ENCODE assay signal across 10 cellular contexts in the genomic region with DNA sequence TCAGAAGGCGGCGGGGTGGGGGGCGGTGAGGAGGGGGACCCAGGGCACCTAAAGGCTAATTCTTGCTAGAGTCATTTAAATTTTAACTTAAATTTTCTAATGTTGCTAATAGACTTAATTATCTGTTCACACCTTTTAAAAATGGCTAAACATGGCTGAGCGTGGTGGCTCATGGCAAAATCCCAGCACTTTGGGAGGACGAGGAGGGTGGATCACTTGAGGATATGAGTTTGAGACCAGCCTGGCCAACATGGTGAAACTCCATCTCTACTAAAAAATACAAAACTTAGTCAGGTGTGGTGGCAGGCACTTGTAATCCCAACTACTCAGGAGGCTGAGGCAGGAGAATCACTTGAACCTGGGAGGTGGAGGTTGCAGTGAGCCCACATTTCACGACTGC. TPM values are rescaled to one million over a fixed set of nuclear protein-coding genes. Genes with fewer than 3 reads are reported as not detected.
"Had no signal": no experiment of that assay in that cellular context is flagged by ENCODE, and none has a peak within 500 bp of the region (broad histone marks: within the 10 kb centered on the region; RNA-seq: fewer than 3 reads in every experiment).

No MANE protein-coding gene starts in this region.

RNA-seq across cellular contexts. Expression of a gene that starts 23.8 kb away (rescaled TPM):
- total RNA-seq: activated CD8-positive, alpha-beta memory T cell treated with anti-CD3 and anti-CD28 coated beads for 36 hours; activated naive CD4-positive, alpha-beta T cell treated with anti-CD3 and anti-CD28 coated beads for 36 hours; activated T-helper 17 cell treated with anti-CD3 and anti-CD28 coated beads, Interleukin-2, amount 50 U/mL, for 72 hours; astrocyte; RPMI7951 had no signal

RNA-seq across cellular contexts. Expression of a gene that starts 42.2 kb away (rescaled TPM):
- total RNA-seq: activated CD4-positive, alpha-beta memory T cell treated with anti-CD3 and anti-CD28 coated beads, Interleukin-2, amount 10 ng/mL, durations not matched to agents 7 days and 5 days; activated CD4-positive, alpha-beta T cell treated with anti-CD3 and anti-CD28 coated beads for 36 hours; activated CD8-positive, alpha-beta memory T cell treated with anti-CD3 and anti-CD28 coated beads for 36 hours; activated naive CD4-positive, alpha-beta T cell treated with anti-CD3 and anti-CD28 coated beads for 36 hours; activated T-helper 17 cell treated with anti-CD3 and anti-CD28 coated beads, Interleukin-2, amount 50 U/mL, for 72 hours; astrocyte; Right ventricle myocardium inferior; RPMI7951; T-cell; T-helper 2 cell treated with Interferon-gamma antibody and Interleukin-4, amounts not matched to agents 100 ng/mL and 5 ng/mL, for 36 hours had no signal
